15 cellular contexts compared by ENCODE assay signal in the genomic region with DNA sequence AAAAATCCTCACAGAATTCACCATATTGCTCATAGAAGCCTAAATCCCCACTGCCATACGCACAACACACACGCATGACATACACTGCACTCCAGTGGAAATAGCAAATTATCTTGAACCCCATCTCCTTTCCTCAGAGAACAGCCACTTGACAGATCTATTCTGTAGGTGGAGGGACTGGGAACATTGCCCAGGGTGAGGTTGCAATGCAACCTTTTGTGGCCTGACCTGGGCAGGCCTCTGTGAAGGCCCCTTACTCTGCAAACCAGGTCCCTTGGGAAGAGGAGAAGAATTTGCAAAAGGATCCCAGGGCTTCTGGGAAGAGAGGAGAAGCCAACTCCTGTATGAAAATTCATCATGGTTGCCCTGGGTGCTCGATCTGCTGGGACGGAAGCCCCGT. TPM values are rescaled to one million over a fixed set of nuclear protein-coding genes. Genes with fewer than 3 reads are reported as not detected.
"Had no signal": no experiment of that assay in that cellular context is flagged by ENCODE, and none has a peak within 500 bp of the region (broad histone marks: within the 10 kb centered on the region; RNA-seq: fewer than 3 reads in every experiment).

No MANE protein-coding gene starts in this region.

- H3K9me3 ChIP-seq: left ventricle myocardium inferior, pancreas, sigmoid colon, thyroid gland had no signal

- DNase-seq: activated CD4-positive, alpha-beta T cell treated with anti-CD3 and anti-CD28 coated beads, Interleukin-2, amount 50 U/mL, for 1 hour; activated CD8-positive, alpha-beta memory T cell treated with anti-CD3 and anti-CD28 coated beads, Interleukin-2, amount 50 U/mL, for 4 hours; activated naive CD4-positive, alpha-beta T cell treated with anti-CD3 and anti-CD28 coated beads, Interleukin-2, amount 10 ng/mL, durations not matched to agents 7 days and 5 days; activated naive CD8-positive, alpha-beta T cell treated with anti-CD3 and anti-CD28 coated beads, Interleukin-2, amount 50 U/mL, for 24 hours; activated T-cell treated with anti-CD3 and anti-CD28 coated beads, Interleukin-2, amount 50 U/mL, for 4 hours; anterior cingulate cortex; brain microvascular endothelial cell; cortex of kidney; left ventricle myocardium inferior; pancreas; sigmoid colon; stimulated activated CD8-positive, alpha-beta memory T cell treated with anti-CD3 and anti-CD28 coated beads, Interleukin-4, amount 100 ng/mL, for 48 hours; stimulated activated naive CD4-positive, alpha-beta T cell had no signal

- ATAC-seq: activated naive CD8-positive, alpha-beta T cell treated with anti-CD3 and anti-CD28 coated beads, Interleukin-2, amount 50 U/mL, for 24 hours; activated T-cell treated with anti-CD3 and anti-CD28 coated beads, Interleukin-2, amount 50 U/mL, for 4 hours had no signal

- H3K27ac ChIP-seq: brain microvascular endothelial cell, left ventricle myocardium inferior, pancreas, sigmoid colon, thyroid gland had no signal

- H3K36me3 ChIP-seq: brain microvascular endothelial cell, left ventricle myocardium inferior, pancreas, sigmoid colon, thyroid gland had no signal

- H3K27me3 ChIP-seq: brain microvascular endothelial cell, pancreas, sigmoid colon, thyroid gland had no signal

- H3K4me3 ChIP-seq: left ventricle myocardium inferior, pancreas, sigmoid colon, thyroid gland had no signal

- H3K4me1 ChIP-seq: left ventricle myocardium inferior, pancreas, sigmoid colon, thyroid gland had no signal

RNA-seq across cellular contexts. Expression of a gene that starts 51.9 kb away (rescaled TPM):
- total RNA-seq: mononuclear cell had no signal
